In the genomic region with DNA sequence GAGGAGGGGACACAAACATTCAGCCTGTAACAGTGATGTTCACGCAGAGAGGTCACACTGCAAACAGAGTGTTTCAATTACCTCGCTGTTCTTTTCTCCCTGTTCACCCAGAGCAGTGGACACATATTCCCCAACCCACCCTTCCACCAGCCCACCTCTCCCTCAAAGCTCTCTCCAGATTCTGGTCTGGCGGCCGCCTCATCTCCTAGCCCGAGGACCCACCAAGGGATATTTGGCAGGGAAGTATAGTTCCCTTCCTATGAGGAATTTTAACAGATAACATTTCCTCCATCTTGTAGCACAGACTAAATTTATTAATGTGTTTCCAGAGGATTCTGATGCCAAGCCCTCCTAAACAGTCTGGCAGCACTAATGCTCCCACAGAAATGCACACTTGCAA, we compare ENCODE assay signal across 15 cellular contexts.
A peak's percentile ranks its signal among the peaks of the same experiment; 100 is the strongest.
DNase-seq lines count a peak whose midpoint lies in the region.
"Had no signal": no experiment of that assay in that cellular context is flagged by ENCODE, and none has a peak within 500 bp of the region (broad histone marks: within the 10 kb centered on the region; RNA-seq: fewer than 3 reads in every experiment).

No MANE protein-coding gene starts in this region.

- peak; percentile 6 for DNase-seq in ecto neural progenitor cell (ENCODE audit: low spot score)
- peak; percentile 68 for DNase-seq in mesenteric fat pad (ENCODE audit: low spot score)
- no peak for DNase-seq in activated CD4-positive, alpha-beta T cell treated with anti-CD3 and anti-CD28 coated beads, Interleukin-2, amount 50 U/mL, for 4 hours
- no peak for DNase-seq in anterior cingulate cortex (lab: John Stamatoyannopoulos, UW)
- no peak for DNase-seq in NCI-H1092 treated with DMSO at 0.1 percent for 48 hours (lab: John Stamatoyannopoulos, UW)
- DNase-seq: 8988T; ACHN; BE2C; C1 segment of cervical spinal cord; Caco-2; Calu3; CD4-positive, alpha-beta memory T cell; CD4-positive, CD25-positive, alpha-beta regulatory T cell; DMS79 treated with DMSO at 0.1 percent for 48 hours; GF-D8 had no signal

Comparison
In these comparisons a context has a peak if more than half of its experiments do, and no peak if none do; other contexts are left out.
1. DNase-seq: peak in ecto neural progenitor cell (single experiment) and mesenteric fat pad (single experiment); none in activated CD4-positive, alpha-beta T cell treated with anti-CD3 and anti-CD28 coated beads, Interleukin-2, amount 50 U/mL, for 4 hours (0 of 2), anterior cingulate cortex (0 of 58) and NCI-H1092 treated with DMSO at 0.1 percent for 48 hours (single experiment).